Comparison of ENCODE assay signal across 8 cellular contexts in the genomic region with DNA sequence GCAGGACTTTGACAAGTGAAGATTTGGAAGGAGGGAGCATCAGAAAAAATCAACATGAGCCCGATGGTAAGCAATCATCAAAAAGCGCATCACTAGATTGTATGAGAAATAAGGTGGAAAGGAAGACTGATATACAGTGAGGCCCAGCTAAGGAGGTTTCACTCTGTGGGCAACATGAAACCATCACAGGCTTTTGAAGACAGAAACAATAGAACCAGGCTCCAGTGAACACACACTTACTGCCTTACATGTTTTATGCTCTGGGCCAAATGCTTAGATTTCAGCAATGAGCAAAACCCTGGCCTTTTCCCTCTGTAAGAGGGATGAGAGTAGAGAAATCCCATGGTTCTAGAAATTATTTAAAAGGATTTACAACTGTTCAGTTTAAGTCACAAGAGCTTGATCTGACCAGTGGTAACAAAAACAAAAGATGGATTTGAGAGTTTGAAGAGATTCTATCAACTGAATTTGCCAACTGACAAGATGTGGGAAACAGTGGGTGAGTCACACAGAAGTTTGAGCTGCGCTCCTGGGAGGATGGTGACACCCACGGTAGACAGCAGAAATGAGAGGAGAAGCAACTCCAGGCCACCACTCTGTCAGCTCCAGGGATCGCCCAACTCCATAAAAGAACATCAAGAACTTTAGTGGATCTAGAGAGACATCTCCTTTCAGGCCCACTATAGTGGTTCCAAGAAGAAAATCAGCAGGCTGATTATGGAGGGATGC.
DNase-seq lines count a peak whose midpoint lies in the region; ATAC-seq and TF ChIP-seq lines count a peak whose summit lies in the region.

No MANE protein-coding gene starts in this region.

- TF ChIP-seq CTCF in left ventricle myocardium inferior (IDR thresholded peaks at IDR 0.05; ENCODE audit: borderline replicate concordance): no peak

- H3K4me1 Mint-ChIP-seq in dendritic cell treated with granulocyte-macrophage colony-stimulating factor and Interleukin-4, amounts not matched to agents 40 ng/mL and 50 ng/mL, for 4 days (ENCODE audit: low read depth): peaks cover 68% of the 10 kb centered on the region

- no peaks in the 10 kb centered on the region for H3K36me3 Mint-ChIP-seq in dendritic cell treated with granulocyte-macrophage colony-stimulating factor and Interleukin-4, amounts not matched to agents 40 ng/mL and 50 ng/mL, for 4 days (ENCODE audit: low read depth)

- H3K27me3 Mint-ChIP-seq in dendritic cell treated with granulocyte-macrophage colony-stimulating factor and Interleukin-4, amounts not matched to agents 40 ng/mL and 50 ng/mL, for 4 days: no peaks in the 10 kb centered on the region

- H3K27ac Mint-ChIP-seq in dendritic cell treated with granulocyte-macrophage colony-stimulating factor and Interleukin-4, amounts not matched to agents 40 ng/mL and 50 ng/mL, for 4 days: peak overlapping the region; percentile 76

- no peak overlapping the region for H3K27ac ChIP-seq in left ventricle myocardium inferior (replicated peaks)

- POLR2A ChIA-PET in HEK293T (lab: Yijun Ruan, JAX): no interaction called here

- H3K4me3 Mint-ChIP-seq in dendritic cell treated with granulocyte-macrophage colony-stimulating factor and Interleukin-4, amounts not matched to agents 40 ng/mL and 50 ng/mL, for 4 days: no peak overlapping the region

- DNase-seq in HEK293T (ENCODE audit: extremely low spot score) (no peak), H4 (ENCODE audit: low spot score) (no peak), left ventricle myocardium inferior (no peak), LoVo (ENCODE audit: low spot score) (no peak)

- no peak overlapping the region for H3K4me3 ChIP-seq in left ventricle myocardium inferior

- no peaks in the 10 kb centered on the region for H3K36me3 ChIP-seq in left ventricle myocardium inferior

- ATAC-seq in GM18502 (IDR thresholded peaks at IDR 0.05; ENCODE audit: poor library complexity, unreplicated experiment) (peak; percentile 79), GM21528 (IDR thresholded peaks at IDR 0.05; ENCODE audit: low FRiP score, unreplicated experiment) (peak; percentile 67), HG03460 (IDR thresholded peaks at IDR 0.05; ENCODE audit: unreplicated experiment) (peak; percentile 63)

- H3K9me3 Mint-ChIP-seq in dendritic cell treated with granulocyte-macrophage colony-stimulating factor and Interleukin-4, amounts not matched to agents 40 ng/mL and 50 ng/mL, for 4 days: no peaks in the 10 kb centered on the region

- intact Hi-C loops in dendritic cell treated with granulocyte-macrophage colony-stimulating factor and Interleukin-4, amounts not matched to agents 40 ng/mL and 50 ng/mL, for 4 days (cut with micrococcal nuclease): no loop called here
- intact Hi-C loops in left ventricle myocardium inferior (cut with micrococcal nuclease): no loop called here

- H3K27me3 ChIP-seq in left ventricle myocardium inferior (ENCODE audit: low read depth): no peaks in the 10 kb centered on the region

- CTCF ChIA-PET in HEK293T (lab: Yijun Ruan, JAX): interaction anchor here (0.5 kb wide), 1 partner anchor 8 kb away, joined by 3 read pairs; no protein-coding TSS in a partner anchor

- peaks cover 11% of the 10 kb centered on the region for H3K4me1 ChIP-seq in left ventricle myocardium inferior

- no peaks in the 10 kb centered on the region for H3K9me3 ChIP-seq in left ventricle myocardium inferior (replicated peaks)

TF ChIP-seq in HEK293T, 16 proteins besides CTCF, POLR2A, EP300 and RAD21:
- no peak for TF ChIP-seq SP1 (IDR thresholded peaks at IDR 0.05)
- TF ChIP-seq NFRKB (IDR thresholded peaks at IDR 0.05): no peak
- TF ChIP-seq ZNF384 (IDR thresholded peaks at IDR 0.05): no peak
- no peak for TF ChIP-seq FOXA1 (IDR thresholded peaks at IDR 0.05)
- TF ChIP-seq ELF4 (IDR thresholded peaks at IDR 0.05): no peak
- TF ChIP-seq ARNT (IDR thresholded peaks at IDR 0.05): no peak
- TF ChIP-seq, protein P1, sequence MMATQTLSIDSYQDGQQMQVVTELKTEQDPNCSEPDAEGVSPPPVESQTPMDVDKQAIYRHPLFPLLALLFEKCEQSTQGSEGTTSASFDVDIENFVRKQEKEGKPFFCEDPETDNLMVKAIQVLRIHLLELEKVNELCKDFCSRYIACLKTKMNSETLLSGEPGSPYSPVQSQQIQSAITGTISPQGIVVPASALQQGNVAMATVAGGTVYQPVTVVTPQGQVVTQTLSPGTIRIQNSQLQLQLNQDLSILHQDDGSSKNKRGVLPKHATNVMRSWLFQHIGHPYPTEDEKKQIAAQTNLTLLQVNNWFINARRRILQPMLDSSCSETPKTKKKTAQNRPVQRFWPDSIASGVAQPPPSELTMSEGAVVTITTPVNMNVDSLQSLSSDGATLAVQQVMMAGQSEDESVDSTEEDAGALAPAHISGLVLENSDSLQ (IDR thresholded peaks at IDR 0.05): no peak
- TF ChIP-seq LEF1 (IDR thresholded peaks at IDR 0.05; ENCODE audit: borderline replicate concordance): no peak
- no peak for TF ChIP-seq FOXM1 (IDR thresholded peaks at IDR 0.05; ENCODE audit: borderline replicate concordance)
- TF ChIP-seq L3MBTL2 (conservative IDR thresholded peaks at IDR 0.05): no peak
- TF ChIP-seq FOXK2 (IDR thresholded peaks at IDR 0.05): no peak
- TF ChIP-seq HDGF (IDR thresholded peaks at IDR 0.05; ENCODE audit: borderline replicate concordance): no peak
- TF ChIP-seq CTBP1 (IDR thresholded peaks at IDR 0.05; ENCODE audit: borderline replicate concordance): no peak
- TF ChIP-seq SUZ12 (IDR thresholded peaks at IDR 0.05): no peak
- no peak for TF ChIP-seq TARDBP (IDR thresholded peaks at IDR 0.05)
- no peak for TF ChIP-seq BHLHE40 (IDR thresholded peaks at IDR 0.05; ENCODE audit: borderline replicate concordance)
TF ChIP-seq in HEK293T: peak in this region for 0.
